Comparison of ENCODE assay signal across 1 cellular context in the genomic region with DNA sequence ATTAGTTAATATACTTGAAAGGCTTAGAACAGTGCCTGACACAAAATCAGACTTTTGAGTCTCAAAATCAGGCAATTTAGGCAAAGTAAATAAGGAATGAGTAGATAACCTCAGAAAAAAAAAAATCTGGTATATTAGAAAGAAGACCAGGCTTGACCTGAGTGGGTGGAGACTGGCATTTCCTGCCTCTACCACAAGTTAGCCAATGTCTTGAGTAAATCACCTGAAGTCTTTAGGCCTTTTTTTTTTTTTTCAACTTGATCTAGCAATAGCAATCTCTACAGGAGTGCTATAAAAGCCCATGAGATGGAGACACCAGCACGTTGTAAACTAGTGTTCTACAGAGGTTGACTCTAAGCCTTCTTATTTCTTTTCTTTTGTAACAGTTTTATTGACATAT.
TF ChIP-seq lines count a peak whose summit lies in the region.

No MANE protein-coding gene starts in this region.

TF ChIP-seq in GM23338, 12 proteins besides CTCF, POLR2A, EP300 and RAD21 (continued from another document):
- TF ChIP-seq, protein P1, sequence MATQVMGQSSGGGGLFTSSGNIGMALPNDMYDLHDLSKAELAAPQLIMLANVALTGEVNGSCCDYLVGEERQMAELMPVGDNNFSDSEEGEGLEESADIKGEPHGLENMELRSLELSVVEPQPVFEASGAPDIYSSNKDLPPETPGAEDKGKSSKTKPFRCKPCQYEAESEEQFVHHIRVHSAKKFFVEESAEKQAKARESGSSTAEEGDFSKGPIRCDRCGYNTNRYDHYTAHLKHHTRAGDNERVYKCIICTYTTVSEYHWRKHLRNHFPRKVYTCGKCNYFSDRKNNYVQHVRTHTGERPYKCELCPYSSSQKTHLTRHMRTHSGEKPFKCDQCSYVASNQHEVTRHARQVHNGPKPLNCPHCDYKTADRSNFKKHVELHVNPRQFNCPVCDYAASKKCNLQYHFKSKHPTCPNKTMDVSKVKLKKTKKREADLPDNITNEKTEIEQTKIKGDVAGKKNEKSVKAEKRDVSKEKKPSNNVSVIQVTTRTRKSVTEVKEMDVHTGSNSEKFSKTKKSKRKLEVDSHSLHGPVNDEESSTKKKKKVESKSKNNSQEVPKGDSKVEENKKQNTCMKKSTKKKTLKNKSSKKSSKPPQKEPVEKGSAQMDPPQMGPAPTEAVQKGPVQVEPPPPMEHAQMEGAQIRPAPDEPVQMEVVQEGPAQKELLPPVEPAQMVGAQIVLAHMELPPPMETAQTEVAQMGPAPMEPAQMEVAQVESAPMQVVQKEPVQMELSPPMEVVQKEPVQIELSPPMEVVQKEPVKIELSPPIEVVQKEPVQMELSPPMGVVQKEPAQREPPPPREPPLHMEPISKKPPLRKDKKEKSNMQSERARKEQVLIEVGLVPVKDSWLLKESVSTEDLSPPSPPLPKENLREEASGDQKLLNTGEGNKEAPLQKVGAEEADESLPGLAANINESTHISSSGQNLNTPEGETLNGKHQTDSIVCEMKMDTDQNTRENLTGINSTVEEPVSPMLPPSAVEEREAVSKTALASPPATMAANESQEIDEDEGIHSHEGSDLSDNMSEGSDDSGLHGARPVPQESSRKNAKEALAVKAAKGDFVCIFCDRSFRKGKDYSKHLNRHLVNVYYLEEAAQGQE (IDR thresholded peaks at IDR 0.05; ENCODE audit: unreplicated experiment), result no peak
- TF ChIP-seq POLR2AphosphoS5 (IDR thresholded peaks at IDR 0.05; ENCODE audit: low read depth), result no peak
- no peak for TF ChIP-seq EZH2 (IDR thresholded peaks at IDR 0.05; ENCODE audit: low read depth, unreplicated experiment)
- TF ChIP-seq CREB1 (CRISPR knock-in tag; IDR thresholded peaks at IDR 0.05; ENCODE audit: low read depth), result no peak
- no peak for TF ChIP-seq JUNB (IDR thresholded peaks at IDR 0.05; ENCODE audit: unreplicated experiment)
- no peak for TF ChIP-seq ZNF331 (CRISPR knock-in tag; IDR thresholded peaks at IDR 0.05; ENCODE audit: low read depth)
- TF ChIP-seq NANOG (IDR thresholded peaks at IDR 0.05; ENCODE audit: borderline replicate concordance), result no peak
- TF ChIP-seq STAT1 (IDR thresholded peaks at IDR 0.05; ENCODE audit: unreplicated experiment), result no peak
- TF ChIP-seq ZNF114 (CRISPR knock-in tag; IDR thresholded peaks at IDR 0.05), result no peak
TF ChIP-seq in GM23338: peak in this region for 0.
